In genomic region chr1:20696397-20697333, GRCh38 we compare ENCODE assay signal across 9 cellular contexts. TPM values are rescaled to one million over a fixed set of nuclear protein-coding genes. Genes with fewer than 3 reads are reported as not detected.
A peak's percentile ranks its signal among the peaks of the same experiment; 100 is the strongest.
DNase-seq lines count a peak whose midpoint lies in the region; ATAC-seq and TF ChIP-seq lines count a peak whose summit lies in the region.
"Had no signal": no experiment of that assay in that cellular context is flagged by ENCODE, and none has a peak within 500 bp of the region (broad histone marks: within the 10 kb centered on the region; RNA-seq: fewer than 3 reads in every experiment).

No MANE protein-coding gene starts in this region.

- peaks cover 0 to 2% of the 10 kb centered on the region in 2 donors for H3K27me3 Mint-ChIP-seq in CD8-positive, alpha-beta memory T cell
- H3K27me3 Mint-ChIP-seq in GM23338 (ENCODE audit: insufficient read depth, low read depth, poor library complexity) (peaks cover 13% of the 10 kb centered on the region), glutamatergic neuron (ENCODE audit: unreplicated experiment) (peaks cover 9% of the 10 kb centered on the region)
- H3K27me3 Mint-ChIP-seq in activated naive CD8-positive, alpha-beta T cell = no peaks in the 10 kb centered on the region

- peaks cover 0 to 4% (median 0%) of the 10 kb centered on the region in 3 donors for H3K36me3 Mint-ChIP-seq in CD8-positive, alpha-beta memory T cell
- H3K36me3 Mint-ChIP-seq in GM23338 (ENCODE audit: low read depth) = no peaks in the 10 kb centered on the region; the same call in 1 of the 3 replicates
- H3K36me3 Mint-ChIP-seq in activated naive CD8-positive, alpha-beta T cell = no peaks in the 10 kb centered on the region
- no peaks in the 10 kb centered on the region for H3K36me3 Mint-ChIP-seq in glutamatergic neuron (ENCODE audit: unreplicated experiment)

- H3K9me2 ChIP-seq in GM23338 (ENCODE audit: insufficient read depth) = no peaks in the 10 kb centered on the region

- TF ChIP-seq CTCF in GM23338 (conservative IDR thresholded peaks at IDR 0.05; ENCODE audit: low read depth in 2 of 2) (peak; percentile 72 to 84), glutamatergic neuron (IDR thresholded peaks at IDR 0.05; ENCODE audit: partially characterized antibody, unreplicated experiment) (peak; percentile 99), omental fat pad (IDR thresholded peaks at IDR 0.05) (peak in 1 of 3 donors; percentile 82)

- peaks cover 8% of the 10 kb centered on the region for H3K4me1 ChIP-seq in CD8-positive, alpha-beta memory T cell (ENCODE audit: insufficient read depth, low read length)
- peaks cover 10% of the 10 kb centered on the region; the same call in 1 of the 2 replicates for H3K4me1 ChIP-seq in GM23338 (ENCODE audit: insufficient read depth)

- peak overlapping the region; percentile 93 for H3K4me3 ChIP-seq in CD8-positive, alpha-beta memory T cell (ENCODE audit: low read length)
- H3K4me3 ChIP-seq in GM23338 = peak overlapping the region; percentile 91

- H4K20me1 ChIP-seq in GM23338 (replicated peaks; ENCODE audit: insufficient read depth) = no peaks in the 10 kb centered on the region

- H3K27ac ChIP-seq in CD8-positive, alpha-beta memory T cell (ENCODE audit: low read depth, low read length) = peak overlapping the region; percentile 65
- peak overlapping the region; percentile 89; the same call in 1 of the 2 replicates for H3K27ac ChIP-seq in GM23338 (ENCODE audit: low read depth)

- H3F3A ChIP-seq in GM23338 (replicated peaks; ENCODE audit: low read depth) = 0 out of 2 replicates have a peak, but pooled peaks cover 2% of the 10 kb centered on the region

- H3K9me3 ChIP-seq in CD8-positive, alpha-beta memory T cell (ENCODE audit: low read length) = no peaks in the 10 kb centered on the region

- POLR2A ChIA-PET in CD8-positive, alpha-beta memory T cell (lab: Charles Lee) = no interaction called here

- peak overlapping the region; percentile 87 to 96 (median 88) for H3K4me3 Mint-ChIP-seq in CD8-positive, alpha-beta memory T cell
- peak overlapping the region; percentile 75 for H3K4me3 Mint-ChIP-seq in GM23338
- peak overlapping the region; percentile 87 for H3K4me3 Mint-ChIP-seq in activated naive CD8-positive, alpha-beta T cell
- peak overlapping the region; percentile 83 for H3K4me3 Mint-ChIP-seq in glutamatergic neuron (ENCODE audit: unreplicated experiment)

- H3K4me1 Mint-ChIP-seq in CD8-positive, alpha-beta memory T cell = peaks cover 6 to 10% (median 8%) of the 10 kb centered on the region in 3 donors
- peaks cover 11% of the 10 kb centered on the region for H3K4me1 Mint-ChIP-seq in GM23338
- H3K4me1 Mint-ChIP-seq in activated naive CD8-positive, alpha-beta T cell (ENCODE audit: low read depth) = peaks cover 2% of the 10 kb centered on the region
- H3K4me1 Mint-ChIP-seq in glutamatergic neuron (ENCODE audit: low read depth, unreplicated experiment) = peaks cover 11% of the 10 kb centered on the region

- H3K36me3 ChIP-seq in CD8-positive, alpha-beta memory T cell (ENCODE audit: insufficient read depth, low read length) = no peaks in the 10 kb centered on the region
- H3K36me3 ChIP-seq in GM23338 (ENCODE audit: insufficient read depth) = no peaks in the 10 kb centered on the region

- H3K4me2 ChIP-seq in GM23338 = peak overlapping the region; percentile 99

- no peaks in the 10 kb centered on the region for H3K79me2 ChIP-seq in GM23338 (replicated peaks; ENCODE audit: insufficient read depth)

- H3K27me3 ChIP-seq in CD8-positive, alpha-beta memory T cell (ENCODE audit: insufficient read depth, low read length, poor library complexity, severe bottlenecking) = no peaks in the 10 kb centered on the region
- no peaks in the 10 kb centered on the region for H3K27me3 ChIP-seq in GM23338 (ENCODE audit: insufficient read depth)

- peak overlapping the region; percentile 100 for H2AFZ ChIP-seq in GM23338

- CTCF ChIA-PET in CD8-positive, alpha-beta memory T cell (lab: Charles Lee) = interaction anchor here (0.6 to 6.1 kb wide), 35 partner anchors 8 to 506 kb away, joined by 3 to 84 read pairs (median 4); partner anchors contain the start of genes DDOST, HP1BP3, KIF17 and SH2D5

- ATAC-seq in GM23338 = peak; percentile 92
- peak; percentile 89 for ATAC-seq in omental fat pad (ENCODE audit: low FRiP score)

- peak; percentile 58 to 77 (median 64) for DNase-seq in CD8-positive, alpha-beta memory T cell
- DNase-seq in GM23338 (ENCODE audit: low spot score) (peak; percentile 94), NCI-H1105 treated with DMSO at 0.1 percent for 48 hours (lab: John Stamatoyannopoulos, UW) (peak; percentile 93), SKM-1 treated with dmso at 0.1 percent for 144 hours (lab: John Stamatoyannopoulos, UW; ENCODE audit: unreplicated experiment) (peak; percentile 76), glutamatergic neuron (peak; percentile 92), omental fat pad (ENCODE audit: low spot score) (peak; percentile 59), superior temporal gyrus (ENCODE audit: extremely low spot score) (peak; percentile 85)

- no peaks in the 10 kb centered on the region for H3K9me3 Mint-ChIP-seq in CD8-positive, alpha-beta memory T cell
- H3K9me3 Mint-ChIP-seq in GM23338 = no peaks in the 10 kb centered on the region; the same call in none of the 3 replicates
- H3K9me3 Mint-ChIP-seq in activated naive CD8-positive, alpha-beta T cell (ENCODE audit: low read depth) = no peaks in the 10 kb centered on the region
- H3K9me3 Mint-ChIP-seq in glutamatergic neuron (ENCODE audit: unreplicated experiment) = peaks cover 5% of the 10 kb centered on the region

- peak overlapping the region in 4 of 8 donors; percentile 42 to 84 (median 74) for H3K27ac Mint-ChIP-seq in CD8-positive, alpha-beta memory T cell
- no peak overlapping the region; the same call in 1 of the 2 replicates for H3K27ac Mint-ChIP-seq in GM23338
- no peak overlapping the region for H3K27ac Mint-ChIP-seq in activated naive CD8-positive, alpha-beta T cell
- H3K27ac Mint-ChIP-seq in glutamatergic neuron (ENCODE audit: unreplicated experiment) = peak overlapping the region; percentile 93

TF ChIP-seq in GM23338, 12 proteins besides CTCF, POLR2A, EP300 and RAD21 (continues in another document):
- TF ChIP-seq NANOG (IDR thresholded peaks at IDR 0.05; ENCODE audit: borderline replicate concordance) (no peak), JUNB (IDR thresholded peaks at IDR 0.05; ENCODE audit: unreplicated experiment) (no peak), EZH2phosphoT487 (IDR thresholded peaks at IDR 0.05; ENCODE audit: unreplicated experiment) (no peak), CREB1 (CRISPR knock-in tag; IDR thresholded peaks at IDR 0.05; ENCODE audit: low read depth) (no peak), EZH2 (IDR thresholded peaks at IDR 0.05; ENCODE audit: low read depth, unreplicated experiment) (no peak), REST (IDR thresholded peaks at IDR 0.05; ENCODE audit: unreplicated experiment) (no peak), ZNF331 (CRISPR knock-in tag; IDR thresholded peaks at IDR 0.05; ENCODE audit: low read depth) (no peak), ZNF114 (CRISPR knock-in tag; IDR thresholded peaks at IDR 0.05) (no peak)
- TF ChIP-seq, protein P1, sequence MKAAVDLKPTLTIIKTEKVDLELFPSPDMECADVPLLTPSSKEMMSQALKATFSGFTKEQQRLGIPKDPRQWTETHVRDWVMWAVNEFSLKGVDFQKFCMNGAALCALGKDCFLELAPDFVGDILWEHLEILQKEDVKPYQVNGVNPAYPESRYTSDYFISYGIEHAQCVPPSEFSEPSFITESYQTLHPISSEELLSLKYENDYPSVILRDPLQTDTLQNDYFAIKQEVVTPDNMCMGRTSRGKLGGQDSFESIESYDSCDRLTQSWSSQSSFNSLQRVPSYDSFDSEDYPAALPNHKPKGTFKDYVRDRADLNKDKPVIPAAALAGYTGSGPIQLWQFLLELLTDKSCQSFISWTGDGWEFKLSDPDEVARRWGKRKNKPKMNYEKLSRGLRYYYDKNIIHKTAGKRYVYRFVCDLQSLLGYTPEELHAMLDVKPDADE (IDR thresholded peaks at IDR 0.05) = no peak

RNA-seq across cellular contexts. Expression of gene KIF17, which starts 21.1 kb away (rescaled TPM):
- total RNA-seq in CD8-positive, alpha-beta memory T cell = not detected
- not detected for polyA plus RNA-seq in CD8-positive, alpha-beta memory T cell
- total RNA-seq in GM23338 (2014; rRNA removed; shearing (Covaris generic)) = 13.3 and 18.6 TPM in 2 replicates
- 5.9 and 7.4 TPM in 2 replicates for polyA plus RNA-seq in GM23338 (2016; fragmentation: Nextera tagmentation; extraction: Ambion mirVana)
- 1.6 TPM for total RNA-seq in glutamatergic neuron (ENCODE audit: unreplicated experiment)
- total RNA-seq in omental fat pad = 10 to 100 TPM in 1 of 4 donors, 1 to 10 TPM in 3; 2.6 to 14.8 (median 4.1) TPM
- total RNA-seq: T-helper 2 cell treated with Interferon-gamma antibody and Interleukin-4, amounts not matched to agents 100 ng/mL and 5 ng/mL, for 36 hours had no signal

RNA-seq across cellular contexts. Expression of gene DDOST, which starts 35.5 kb away (rescaled TPM):
- total RNA-seq in CD8-positive, alpha-beta memory T cell = 100 to 1,000 TPM; 191 to 201 TPM
- 280 TPM for polyA plus RNA-seq in CD8-positive, alpha-beta memory T cell
- 242 and 270 TPM in 2 replicates for total RNA-seq in GM23338 (2014; rRNA removed; shearing (Covaris generic))
- 145 and 151 TPM in 2 replicates for polyA plus RNA-seq in GM23338 (2016; fragmentation: Nextera tagmentation; extraction: Ambion mirVana)
- total RNA-seq in glutamatergic neuron (ENCODE audit: unreplicated experiment) (126 TPM), omental fat pad (100 to 1,000 TPM; 119 to 155 (median 141) TPM)

RNA-seq across cellular contexts. Expression of gene SH2D5, which starts 35.8 kb away (rescaled TPM):
- total RNA-seq in CD8-positive, alpha-beta memory T cell = under 1 TPM; 0.13 to 0.24 TPM
- polyA plus RNA-seq in CD8-positive, alpha-beta memory T cell = not detected
- 24.8 and 29.2 TPM in 2 replicates for total RNA-seq in GM23338 (2014; rRNA removed; shearing (Covaris generic))
- 4.6 and 5.0 TPM in 2 replicates for polyA plus RNA-seq in GM23338 (2016; fragmentation: Nextera tagmentation; extraction: Ambion mirVana)
- 1.2 TPM for total RNA-seq in glutamatergic neuron (ENCODE audit: unreplicated experiment)
- 1 to 10 TPM in 1 of 4 donors, under 1 TPM in 2, not detected in 1; 0.25 to 5.8 (median 0.84) TPM for total RNA-seq in omental fat pad

Comparison
In these comparisons a context has a peak if more than half of its experiments do, and no peak if none do; other contexts are left out.
1. Peak in every context shown above with its lines: DNase-seq, ATAC-seq, H3K4me3 ChIP-seq and H3K27ac ChIP-seq.